Comparison of ENCODE assay signal across 8 cellular contexts in genomic region chr15:73959012-73959581, GRCh38. TPM values are rescaled to one million over a fixed set of nuclear protein-coding genes. Genes with fewer than 3 reads are reported as not detected.
DNase-seq lines count a peak whose midpoint lies in the region; ATAC-seq and TF ChIP-seq lines count a peak whose summit lies in the region.

No MANE protein-coding gene starts in this region.

- H3K9ac ChIP-seq in BLaER1 treated with 17β-estradiol and CSF1 and Interleukin-3, amounts not matched to agents 10 nM and 100 nM: peak overlapping the region in 3 of 11 experiments; percentile 14 to 31 (median 15); a peak in 5 of 22 replicates
- H3K9ac ChIP-seq in neural progenitor cell: no peak overlapping the region

- H3K9me3 ChIP-seq in BLaER1 treated with 17β-estradiol and CSF1 and Interleukin-3, amounts not matched to agents 10 nM and 100 nM (replicated peaks in 1 of 11): no peaks in the 10 kb centered on the region
- H3K9me3 ChIP-seq in RWPE2 (ENCODE audit: severe bottlenecking) (no peaks in the 10 kb centered on the region), neural progenitor cell (ENCODE audit: low read depth) (no peaks in the 10 kb centered on the region), esophagus squamous epithelium (no peaks in the 10 kb centered on the region)
- H3K9me3 ChIP-seq in effector memory CD4-positive, alpha-beta T cell (ENCODE audit: control insufficient read depth, low read length): no peaks in the 10 kb centered on the region

- no peak overlapping the region for H3K27ac Mint-ChIP-seq in neural progenitor cell

- H2AFZ ChIP-seq in neural progenitor cell (replicated peaks): no peak overlapping the region

- H3K4me1 ChIP-seq in BLaER1 treated with 17β-estradiol and CSF1 and Interleukin-3, amounts not matched to agents 10 nM and 100 nM: peaks cover 48 to 59% (median 54%) of the 10 kb centered on the region in 10 experiments
- peaks cover 22% of the 10 kb centered on the region for H3K4me1 ChIP-seq in RWPE2 (ENCODE audit: insufficient read depth, poor library complexity, severe bottlenecking)
- peaks cover 12% of the 10 kb centered on the region for H3K4me1 ChIP-seq in effector memory CD4-positive, alpha-beta T cell (ENCODE audit: control insufficient read depth, insufficient read depth, low read length, poor library complexity, severe bottlenecking)
- no peaks in the 10 kb centered on the region for H3K4me1 ChIP-seq in neural progenitor cell
- peaks cover 0 to 19% (median 5%) of the 10 kb centered on the region in 3 donors for H3K4me1 ChIP-seq in esophagus squamous epithelium

- no peaks in the 10 kb centered on the region for H3K4me1 Mint-ChIP-seq in neural progenitor cell

- no peaks in the 10 kb centered on the region for H4K20me1 ChIP-seq in BLaER1 treated with 17β-estradiol and CSF1 and Interleukin-3, amounts not matched to agents 10 nM and 100 nM
- H4K20me1 ChIP-seq in neural progenitor cell (ENCODE audit: low read depth): no peaks in the 10 kb centered on the region

- H3K27me3 ChIP-seq in BLaER1 treated with 17β-estradiol and CSF1 and Interleukin-3, amounts not matched to agents 10 nM and 100 nM: no peaks in the 10 kb centered on the region
- H3K27me3 ChIP-seq in RWPE2 (ENCODE audit: insufficient read depth, poor library complexity, severe bottlenecking) (no peaks in the 10 kb centered on the region), neural progenitor cell (no peaks in the 10 kb centered on the region), esophagus squamous epithelium (no peaks in the 10 kb centered on the region)
- no peaks in the 10 kb centered on the region for H3K27me3 ChIP-seq in effector memory CD4-positive, alpha-beta T cell (replicated peaks; ENCODE audit: control insufficient read depth, insufficient read depth, low read length, poor library complexity, severe bottlenecking)

- H3K4me3 Mint-ChIP-seq in neural progenitor cell: no peak overlapping the region

- H3K4me3 ChIP-seq in BLaER1 treated with 17β-estradiol and CSF1 and Interleukin-3, amounts not matched to agents 10 nM and 100 nM: no peak overlapping the region
- H3K4me3 ChIP-seq in RWPE2 (ENCODE audit: severe bottlenecking) (no peak overlapping the region), neural progenitor cell (no peak overlapping the region), esophagus squamous epithelium (no peak overlapping the region)
- H3K4me3 ChIP-seq in effector memory CD4-positive, alpha-beta T cell (ENCODE audit: insufficient read depth, low read depth, low read length, poor library complexity, severe bottlenecking): no peak overlapping the region

- peaks cover 7% of the 10 kb centered on the region for H3K27me3 Mint-ChIP-seq in neural progenitor cell (ENCODE audit: insufficient read depth, low read depth)

- H3K36me3 ChIP-seq in BLaER1 treated with 17β-estradiol and CSF1 and Interleukin-3, amounts not matched to agents 10 nM and 100 nM: no peaks in the 10 kb centered on the region
- H3K36me3 ChIP-seq in RWPE2 (ENCODE audit: low read depth) (no peaks in the 10 kb centered on the region), neural progenitor cell (no peaks in the 10 kb centered on the region), esophagus squamous epithelium (no peaks in the 10 kb centered on the region)
- H3K36me3 ChIP-seq in effector memory CD4-positive, alpha-beta T cell (ENCODE audit: control insufficient read depth, insufficient read depth, low read length): no peaks in the 10 kb centered on the region

- H3K79me2 ChIP-seq in neural progenitor cell (ENCODE audit: low read depth): no peaks in the 10 kb centered on the region

- TF ChIP-seq CTCF in RWPE2 (IDR thresholded peaks at IDR 0.05; ENCODE audit: poor library complexity, severe bottlenecking): peak; percentile 33
- TF ChIP-seq CTCF in neural progenitor cell (IDR thresholded peaks at IDR 0.05): no peak
- no peak for TF ChIP-seq CTCF in esophagus squamous epithelium (IDR thresholded peaks at IDR 0.05)

- TF ChIP-seq POLR2A in esophagus squamous epithelium (IDR thresholded peaks at IDR 0.05): no peak

- H3F3A ChIP-seq in neural progenitor cell (ENCODE audit: low read depth): no peaks in the 10 kb centered on the region

- peak overlapping the region; percentile 55 to 90 (median 74) for H3K4me2 ChIP-seq in BLaER1 treated with 17β-estradiol and CSF1 and Interleukin-3, amounts not matched to agents 10 nM and 100 nM
- no peak overlapping the region for H3K4me2 ChIP-seq in neural progenitor cell

- intact Hi-C loops in esophagus squamous epithelium (cut with DNase I): no loop called here

- WGBS in esophagus squamous epithelium, 2 donors: 30 to 36% methylated on average over 8 of the region's 8 CpGs

- no peaks in the 10 kb centered on the region for H3K9me3 Mint-ChIP-seq in neural progenitor cell

- H3K27ac ChIP-seq in BLaER1 treated with 17β-estradiol and CSF1 and Interleukin-3, amounts not matched to agents 10 nM and 100 nM: peak overlapping the region in 9 of 11 experiments; percentile 8 to 49 (median 38); a peak in 10 of 22 replicates
- H3K27ac ChIP-seq in RWPE2 (ENCODE audit: poor library complexity, severe bottlenecking): peak overlapping the region; percentile 0
- peak overlapping the region; percentile 43 for H3K27ac ChIP-seq in effector memory CD4-positive, alpha-beta T cell (ENCODE audit: insufficient read depth, low read length, poor library complexity, severe bottlenecking)
- no peak overlapping the region for H3K27ac ChIP-seq in neural progenitor cell
- no peak overlapping the region for H3K27ac ChIP-seq in esophagus squamous epithelium

- H3K36me3 Mint-ChIP-seq in neural progenitor cell: no peaks in the 10 kb centered on the region

- DNase-seq in H4 (ENCODE audit: low spot score) (peak; percentile 76), RWPE2 (ENCODE audit: low spot score) (peak; percentile 17), neural progenitor cell (ENCODE audit: low spot score) (no peak), esophagus squamous epithelium (lab: John Stamatoyannopoulos, UW) (no peak), HUDEP-2 (lab: John Stamatoyannopoulos, UW; ENCODE audit: unreplicated experiment in 76 of 76) (no peak)
- DNase-seq in effector memory CD4-positive, alpha-beta T cell: no peak

- ATAC-seq in RWPE2 (ENCODE audit: low read depth) (no peak), GM21786 (IDR thresholded peaks at IDR 0.05; ENCODE audit: unreplicated experiment) (no peak)

RNA-seq across cellular contexts. Expression of gene LOXL1, which starts 32.8 kb away (rescaled TPM):
- total RNA-seq in H4 (2014; rRNA removed; shearing (Covaris generic)): 53.2 and 104 TPM in 2 replicates
- total RNA-seq in neural progenitor cell (ENCODE audit: low replicate concordance): 5.3 and 28.1 TPM in 2 replicates
- 1 to 10 TPM; 4.3 to 7.7 (median 6.3) TPM for total RNA-seq in esophagus squamous epithelium

RNA-seq across cellular contexts. Expression of gene STOML1, which starts 33.0 kb away (rescaled TPM):
- total RNA-seq in H4 (2014; rRNA removed; shearing (Covaris generic)): 5.2 and 6.7 TPM in 2 replicates
- total RNA-seq in neural progenitor cell (ENCODE audit: low replicate concordance) (2.0 and 4.7 TPM in 2 replicates), esophagus squamous epithelium (10 to 100 TPM in 2 of 4 donors, 1 to 10 TPM in 2; 8.3 to 14.8 (median 11.1) TPM)

RNA-seq across cellular contexts. Expression of gene PML, which starts 35.4 kb away (rescaled TPM):
- total RNA-seq in H4 (2014; rRNA removed; shearing (Covaris generic)): 19.0 and 20.0 TPM in 2 replicates
- total RNA-seq in neural progenitor cell (ENCODE audit: low replicate concordance) (15.3 and 18.0 TPM in 2 replicates), esophagus squamous epithelium (10 to 100 TPM; 34.0 to 52.3 (median 44.5) TPM)

Comparison
In these comparisons a context has a peak if more than half of its experiments do, and no peak if none do; other contexts are left out.
1. H3K27ac ChIP-seq: peak in BLaER1 treated with 17β-estradiol and CSF1 and Interleukin-3, amounts not matched to agents 10 nM and 100 nM (9 of 11), RWPE2 (single experiment) and effector memory CD4-positive, alpha-beta T cell (single experiment); none in neural progenitor cell (single experiment) and esophagus squamous epithelium (0 of 4).
2. DNase-seq: peak in H4 (single experiment) and RWPE2 (single experiment); none in effector memory CD4-positive, alpha-beta T cell (0 of 3), neural progenitor cell (single experiment), esophagus squamous epithelium (single experiment) and HUDEP-2 (0 of 76).